Comparison of ENCODE assay signal across 1 cellular context in genomic region chr7:122695816-122696215, GRCh38.
TF ChIP-seq lines count a peak whose summit lies in the region.

No MANE protein-coding gene starts in this region.

TF ChIP-seq in HepG2, 621 proteins besides CTCF, POLR2A, EP300 and RAD21 (continued from another document):
- TF ChIP-seq ZNF597 (CRISPR knock-in tag; IDR thresholded peaks at IDR 0.05) (no peak), KDM1A (CRISPR knock-in tag; IDR thresholded peaks at IDR 0.05) (no peak), HOXA3 (CRISPR knock-in tag; IDR thresholded peaks at IDR 0.05) (0 out of 2 replicates have a peak, but pooled peaks have one; percentile 11), TAF1 (CRISPR knock-in tag; IDR thresholded peaks at IDR 0.05) (no peak), ZBTB33 (CRISPR knock-in tag; IDR thresholded peaks at IDR 0.05) (no peak), MAF1 (CRISPR knock-in tag; IDR thresholded peaks at IDR 0.05; ENCODE audit: borderline replicate concordance) (no peak), ZNF788 (CRISPR knock-in tag; IDR thresholded peaks at IDR 0.05; ENCODE audit: borderline replicate concordance) (no peak), ZFP37 (CRISPR knock-in tag; IDR thresholded peaks at IDR 0.05; ENCODE audit: borderline replicate concordance) (no peak), RFX5 (IDR thresholded peaks at IDR 0.05; ENCODE audit: low read depth, low read length) (no peak), ZNF570 (CRISPR knock-in tag; IDR thresholded peaks at IDR 0.05; ENCODE audit: borderline replicate concordance) (no peak), GTF3A (CRISPR knock-in tag; conservative IDR thresholded peaks at IDR 0.05) (no peak), NFYC (CRISPR knock-in tag; IDR thresholded peaks at IDR 0.05) (no peak), NR3C1 (CRISPR knock-in tag; IDR thresholded peaks at IDR 0.05) (no peak), ZNF503 (CRISPR knock-in tag; IDR thresholded peaks at IDR 0.05) (no peak), ZBTB10 (CRISPR knock-in tag; IDR thresholded peaks at IDR 0.05; ENCODE audit: borderline replicate concordance) (no peak), NR2C2 (CRISPR knock-in tag; IDR thresholded peaks at IDR 0.05; ENCODE audit: borderline replicate concordance) (no peak), NKX3-1 (CRISPR knock-in tag; IDR thresholded peaks at IDR 0.05) (no peak), RAD51 (IDR thresholded peaks at IDR 0.05; ENCODE audit: borderline replicate concordance) (no peak), ZNF24 (IDR thresholded peaks at IDR 0.05) (0 out of 2 replicates have a peak, but pooled peaks have one; percentile 75), SRSF9 (IDR thresholded peaks at IDR 0.05; ENCODE audit: borderline replicate concordance, insufficient read depth, low read depth, low read length, poor library complexity, severe bottlenecking) (no peak), ZNF619 (CRISPR knock-in tag; IDR thresholded peaks at IDR 0.05) (no peak), PHF20 (CRISPR knock-in tag; IDR thresholded peaks at IDR 0.05) (no peak), NFATC3 (CRISPR knock-in tag; IDR thresholded peaks at IDR 0.05) (no peak), USF2 (IDR thresholded peaks at IDR 0.05; ENCODE audit: low read depth, low read length) (no peak), USF2 (CRISPR knock-in tag; IDR thresholded peaks at IDR 0.05; ENCODE audit: borderline replicate concordance) (no peak), CENPT (CRISPR knock-in tag; IDR thresholded peaks at IDR 0.05; ENCODE audit: low read depth) (no peak), ZNF878 (CRISPR knock-in tag; IDR thresholded peaks at IDR 0.05) (no peak), TOE1 (CRISPR knock-in tag; IDR thresholded peaks at IDR 0.05) (no peak), PRMT3 (CRISPR knock-in tag; IDR thresholded peaks at IDR 0.05; ENCODE audit: borderline replicate concordance, low read depth) (no peak), HNF1A (IDR thresholded peaks at IDR 0.05; ENCODE audit: low read depth) (no peak), HNF1A (CRISPR knock-in tag; IDR thresholded peaks at IDR 0.05; ENCODE audit: borderline replicate concordance) (peak; percentile 51; the same call in 1 of the 2 replicates), FOXP4 (CRISPR knock-in tag; IDR thresholded peaks at IDR 0.05) (peak; percentile 67), ZNF576 (CRISPR knock-in tag; IDR thresholded peaks at IDR 0.05) (no peak), CEBPB (IDR thresholded peaks at IDR 0.05; ENCODE audit: borderline replicate concordance, low read depth, low read length) (no peak), RELA (CRISPR knock-in tag; IDR thresholded peaks at IDR 0.05) (no peak), HES4 (CRISPR knock-in tag; IDR thresholded peaks at IDR 0.05; ENCODE audit: borderline replicate concordance) (no peak)
